In genomic region chr21:33023574-33024277, GRCh38 we compare ENCODE assay signal across 10 cellular contexts. TPM values are rescaled to one million over a fixed set of nuclear protein-coding genes. Genes with fewer than 3 reads are reported as not detected.
A peak's percentile ranks its signal among the peaks of the same experiment; 100 is the strongest.
DNase-seq lines count a peak whose midpoint lies in the region; TF ChIP-seq lines count a peak whose summit lies in the region.
"Had no signal": no experiment of that assay in that cellular context is flagged by ENCODE, and none has a peak within 500 bp of the region (broad histone marks: within the 10 kb centered on the region; RNA-seq: fewer than 3 reads in every experiment).

No MANE protein-coding gene starts in this region.

- H3K27ac ChIP-seq in VCaP: no peak overlapping the region

- peak overlapping the region; percentile 86 for H3K27ac Mint-ChIP-seq in activated CD4-positive, alpha-beta T cell treated with anti-CD3 and anti-CD28 coated beads, Interleukin-2, amount 10 ng/mL, durations not matched to agents 7 days and 5 days

- peaks cover 17% of the 10 kb centered on the region for H3K36me3 Mint-ChIP-seq in activated CD4-positive, alpha-beta T cell treated with anti-CD3 and anti-CD28 coated beads, Interleukin-2, amount 10 ng/mL, durations not matched to agents 7 days and 5 days (ENCODE audit: low read depth)

- H3K4me3 Mint-ChIP-seq in activated CD4-positive, alpha-beta T cell treated with anti-CD3 and anti-CD28 coated beads, Interleukin-2, amount 10 ng/mL, durations not matched to agents 7 days and 5 days: peak overlapping the region; percentile 37

- CTCF ChIA-PET in activated CD4-positive, alpha-beta T cell treated with anti-CD3 and anti-CD28 coated beads, Interleukin-2, amount 10 ng/mL, durations not matched to agents 7 days and 5 days (lab: Charles Lee): interaction anchor here (1.3 kb wide), 1 partner anchor 52 kb away, joined by 3 read pairs; no protein-coding TSS in a partner anchor

- peaks cover 39% of the 10 kb centered on the region for H3K4me1 Mint-ChIP-seq in activated CD4-positive, alpha-beta T cell treated with anti-CD3 and anti-CD28 coated beads, Interleukin-2, amount 10 ng/mL, durations not matched to agents 7 days and 5 days

- peak; percentile 14; the same call in 1 of the 2 replicates for TF ChIP-seq CTCF in VCaP (conservative IDR thresholded peaks at IDR 0.05)

- POLR2A ChIA-PET in activated CD4-positive, alpha-beta T cell treated with anti-CD3 and anti-CD28 coated beads, Interleukin-2, amount 10 ng/mL, durations not matched to agents 7 days and 5 days (lab: Charles Lee): no interaction called here

- peaks cover 85% of the 10 kb centered on the region for H3K27me3 Mint-ChIP-seq in activated CD4-positive, alpha-beta T cell treated with anti-CD3 and anti-CD28 coated beads, Interleukin-2, amount 10 ng/mL, durations not matched to agents 7 days and 5 days

- no peak for DNase-seq in activated CD4-positive, alpha-beta T cell treated with anti-CD3 and anti-CD28 coated beads, Interleukin-2, amount 10 ng/mL, durations not matched to agents 7 days and 5 days
- no peak for DNase-seq in activated CD4-positive, alpha-beta T cell treated with anti-CD3 and anti-CD28 coated beads, Interleukin-2, amount 50 U/mL, for 1 hour
- DNase-seq in hypothalamus (lab: John Stamatoyannopoulos, UW) (peak in 26 of 51 donors; percentile 18 to 62 (median 44)), retina (peak; percentile 90), GM03348 (ENCODE audit: low spot score) (no peak), SW480 (ENCODE audit: low spot score) (no peak), NCI-H146 (lab: John Stamatoyannopoulos, UW) (no peak)
- DNase-seq: NCI-H226 had no signal

- no peaks in the 10 kb centered on the region for H3K9me3 Mint-ChIP-seq in activated CD4-positive, alpha-beta T cell treated with anti-CD3 and anti-CD28 coated beads, Interleukin-2, amount 10 ng/mL, durations not matched to agents 7 days and 5 days

RNA-seq across cellular contexts. Expression of gene OLIG2, which starts 2.0 kb away (rescaled TPM):
- total RNA-seq in activated CD4-positive, alpha-beta T cell treated with anti-CD3 and anti-CD28 coated beads, Interleukin-2, amount 10 ng/mL, durations not matched to agents 7 days and 5 days: not detected
- total RNA-seq: dermis microvascular lymphatic vessel endothelial cell had no signal

RNA-seq across cellular contexts. Expression of gene OLIG1, which starts 46.2 kb away (rescaled TPM):
- not detected for total RNA-seq in activated CD4-positive, alpha-beta T cell treated with anti-CD3 and anti-CD28 coated beads, Interleukin-2, amount 10 ng/mL, durations not matched to agents 7 days and 5 days
- total RNA-seq: dermis microvascular lymphatic vessel endothelial cell had no signal

Comparison
In these comparisons a context has a peak if more than half of its experiments do, and no peak if none do; other contexts are left out.
1. DNase-seq: peak in hypothalamus (26 of 51) and retina (single experiment); none in activated CD4-positive, alpha-beta T cell treated with anti-CD3 and anti-CD28 coated beads, Interleukin-2, amount 10 ng/mL, durations not matched to agents 7 days and 5 days (single experiment), activated CD4-positive, alpha-beta T cell treated with anti-CD3 and anti-CD28 coated beads, Interleukin-2, amount 50 U/mL, for 1 hour (single experiment), GM03348 (single experiment), SW480 (single experiment) and NCI-H146 (single experiment).